Comparison of ENCODE assay signal across 11 cellular contexts in genomic region chr1:93324486-93325464, GRCh38. TPM values are rescaled to one million over a fixed set of nuclear protein-coding genes. Genes with fewer than 3 reads are reported as not detected.
A peak's percentile ranks its signal among the peaks of the same experiment; 100 is the strongest.
DNase-seq lines count a peak whose midpoint lies in the region; ATAC-seq and TF ChIP-seq lines count a peak whose summit lies in the region.
"Had no signal": no experiment of that assay in that cellular context is flagged by ENCODE, and none has a peak within 500 bp of the region (broad histone marks: within the 10 kb centered on the region; RNA-seq: fewer than 3 reads in every experiment).

No MANE protein-coding gene starts in this region.

- no peak overlapping the region for H3K27ac Mint-ChIP-seq in activated CD8-positive, alpha-beta T cell treated with anti-CD3 and anti-CD28 coated beads for 36 hours

- H3K4me1 Mint-ChIP-seq in activated CD8-positive, alpha-beta T cell treated with anti-CD3 and anti-CD28 coated beads for 36 hours (ENCODE audit: low read depth) = no peaks in the 10 kb centered on the region

- no peaks in the 10 kb centered on the region for H3K36me3 ChIP-seq in ACC112 (ENCODE audit: insufficient read depth, low read length)
- H3K36me3 ChIP-seq: BLaER1 treated with 17β-estradiol and CSF1 and Interleukin-3, amounts not matched to agents 10 nM and 100 nM; Peyer's patch had no signal

- CTCF ChIA-PET in activated CD8-positive, alpha-beta T cell treated with anti-CD3 and anti-CD28 coated beads for 36 hours (lab: Charles Lee) = interaction anchor here (0.9 to 2.5 kb wide), 2 partner anchors 21 to 356 kb away, joined by 3 to 13 read pairs; no protein-coding TSS in a partner anchor

- no peaks in the 10 kb centered on the region for H3K36me3 Mint-ChIP-seq in activated CD8-positive, alpha-beta T cell treated with anti-CD3 and anti-CD28 coated beads for 36 hours (ENCODE audit: low read depth)

- H3K79me2 ChIP-seq in ACC112 (ENCODE audit: control insufficient read depth, insufficient read depth, low read length, unreplicated experiment) = no peaks in the 10 kb centered on the region

- ATAC-seq in HG03108 (IDR thresholded peaks at IDR 0.05; ENCODE audit: unreplicated experiment) (no peak), HG03457 (IDR thresholded peaks at IDR 0.05; ENCODE audit: unreplicated experiment) (no peak)
- no peak for ATAC-seq in activated CD8-positive, alpha-beta T cell treated with anti-CD3 and anti-CD28 coated beads for 36 hours

- H3K4me3 ChIP-seq in ACC112 (ENCODE audit: low read depth, low read length) = peak overlapping the region; percentile 59
- H3K4me3 ChIP-seq: BLaER1 treated with 17β-estradiol and CSF1 and Interleukin-3, amounts not matched to agents 10 nM and 100 nM; Peyer's patch had no signal

- H3K4me3 Mint-ChIP-seq in activated CD8-positive, alpha-beta T cell treated with anti-CD3 and anti-CD28 coated beads for 36 hours = no peak overlapping the region

- DNase-seq in HS-5 (ENCODE audit: low read depth) (peak; percentile 61), amniotic stem cell (lab: John Stamatoyannopoulos, UW) (peak; percentile 49), iris pigment epithelial cell (ENCODE audit: low read depth) (peak; percentile 84), activated gamma-delta T cell (lab: John Stamatoyannopoulos, UW) (no peak)
- DNase-seq in activated CD8-positive, alpha-beta T cell treated with anti-CD3 and anti-CD28 coated beads for 36 hours = no peak
- DNase-seq: activated CD4-positive, alpha-beta T cell treated with anti-CD3 and anti-CD28 coated beads for 48 hours had no signal

- TF ChIP-seq CTCF in activated CD8-positive, alpha-beta T cell treated with anti-CD3 and anti-CD28 coated beads for 36 hours (IDR thresholded peaks at IDR 0.05) = no peak

- POLR2A ChIA-PET in activated CD8-positive, alpha-beta T cell treated with anti-CD3 and anti-CD28 coated beads for 36 hours (lab: Charles Lee) = no interaction called here

- intact Hi-C loops in activated CD8-positive, alpha-beta T cell treated with anti-CD3 and anti-CD28 coated beads for 36 hours (cut with micrococcal nuclease) = no loop called here

- H3K27me3 ChIP-seq in ACC112 (ENCODE audit: insufficient read depth, low read length) = no peaks in the 10 kb centered on the region
- H3K27me3 ChIP-seq: BLaER1 treated with 17β-estradiol and CSF1 and Interleukin-3, amounts not matched to agents 10 nM and 100 nM; Peyer's patch had no signal

- H3K9me3 Mint-ChIP-seq in activated CD8-positive, alpha-beta T cell treated with anti-CD3 and anti-CD28 coated beads for 36 hours = no peaks in the 10 kb centered on the region

- H3K27me3 Mint-ChIP-seq in activated CD8-positive, alpha-beta T cell treated with anti-CD3 and anti-CD28 coated beads for 36 hours = no peaks in the 10 kb centered on the region

- H3K27ac ChIP-seq in ACC112 (ENCODE audit: low read depth, low read length) = peak overlapping the region; percentile 89
- H3K27ac ChIP-seq: BLaER1 treated with 17β-estradiol and CSF1 and Interleukin-3, amounts not matched to agents 10 nM and 100 nM; Peyer's patch had no signal

- peaks cover 18% of the 10 kb centered on the region for H3K4me1 ChIP-seq in ACC112 (ENCODE audit: control insufficient read depth, insufficient read depth, low read length, unreplicated experiment)
- H3K4me1 ChIP-seq: BLaER1 treated with 17β-estradiol and CSF1 and Interleukin-3, amounts not matched to agents 10 nM and 100 nM had no signal

- peak overlapping the region; percentile 78 for H2AFZ ChIP-seq in ACC112 (ENCODE audit: low read length, unreplicated experiment)

RNA-seq across cellular contexts. Expression of gene DR1, which starts 20.9 kb away (rescaled TPM):
- 10 to 100 TPM; 71.3 to 79.2 TPM for total RNA-seq in activated CD8-positive, alpha-beta T cell treated with anti-CD3 and anti-CD28 coated beads for 36 hours

Comparison
In these comparisons a context has a peak if more than half of its experiments do, and no peak if none do; other contexts are left out.
1. DNase-seq: peak in HS-5 (single experiment), amniotic stem cell (single experiment) and iris pigment epithelial cell (single experiment); none in activated CD8-positive, alpha-beta T cell treated with anti-CD3 and anti-CD28 coated beads for 36 hours (single experiment) and activated gamma-delta T cell (single experiment).